Comparison of ENCODE assay signal across 8 cellular contexts in the genomic region with DNA sequence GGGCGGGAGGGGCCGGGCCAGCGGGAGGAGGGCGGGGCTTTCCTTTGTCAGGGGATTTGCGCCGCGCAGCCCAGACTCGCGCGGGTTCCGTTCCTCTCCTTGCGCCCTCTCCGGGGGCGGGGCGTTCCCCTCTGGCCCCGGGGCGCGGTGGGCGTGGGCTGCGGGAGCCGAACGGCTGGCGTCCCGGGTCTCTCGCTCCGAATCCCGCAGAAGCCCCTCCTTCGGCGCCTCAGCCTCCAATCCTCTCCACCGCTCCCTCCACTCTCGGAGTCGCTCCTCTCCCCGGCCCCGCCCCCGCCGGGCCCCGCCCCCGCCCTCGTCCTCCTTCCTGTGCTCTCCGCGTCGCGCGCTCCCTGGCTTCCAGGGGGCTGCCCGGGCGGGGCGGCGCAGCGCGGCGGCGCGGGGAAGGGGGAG.
DNase-seq lines count a peak whose midpoint lies in the region; ATAC-seq, FAIRE-seq and TF ChIP-seq lines count a peak whose summit lies in the region.

No MANE protein-coding gene starts in this region.

- ATAC-seq in GM19351 (IDR thresholded peaks at IDR 0.05; ENCODE audit: unreplicated experiment) (peak; percentile 74), HG03469 (IDR thresholded peaks at IDR 0.05; ENCODE audit: unreplicated experiment) (peak; percentile 35), HepG2 (peak; percentile 84)

- peaks cover 70% of the 10 kb centered on the region for H3K4me1 ChIP-seq in HepG2 (ENCODE audit: insufficient read depth, low read length)

- peak; percentile 28 for FAIRE-seq in HepG2 (lab: Jason Lieb, UNC)

- TF ChIP-seq RAD21 in HepG2 (CRISPR knock-in tag; IDR thresholded peaks at IDR 0.05), result no peak

- peak; percentile 37 to 65 for DNase-seq in AML-193 (lab: John Stamatoyannopoulos, UW)
- DNase-seq in NCI-H526 (lab: John Stamatoyannopoulos, UW), result peak; percentile 95 to 100
- DNase-seq in activated CD4-positive, alpha-beta T cell treated with anti-CD3 and anti-CD28 coated beads, Interleukin-2, amount 50 U/mL, for 24 hours (ENCODE audit: low read depth in 1 of 2, low spot score in 1 of 2), result peak; percentile 50 to 80
- peak; percentile 95 for DNase-seq in dedifferentiated amniotic fluid mesenchymal stem cell (ENCODE audit: extremely low spot score)
- peak; percentile 93 for DNase-seq in HepG2 (ENCODE audit: low spot score)
- DNase-seq in stimulated activated CD4-positive, alpha-beta T cell treated with anti-CD3 and anti-CD28 coated beads, Interleukin-2, amount 100 ng/mL, for 48 hours, result peak; percentile 66 to 71

- peaks cover under 1 to 7% of the 10 kb centered on the region in 2 experiments; a peak in 1 of 5 replicates for H3K36me3 ChIP-seq in HepG2 (replicated peaks in 1 of 2; ENCODE audit: control insufficient read depth in 1 of 2, insufficient read depth in 2 of 2, low read length in 2 of 2)

- CTCF ChIA-PET in HepG2 (lab: Yijun Ruan, JAX; ENCODE audit: low intra/inter-chr PET ratio, low total read pairs), result no interaction called here

- peak overlapping the region; percentile 82 for H3K4me2 ChIP-seq in HepG2 (ENCODE audit: low read depth, low read length)

- POLR2A ChIA-PET in HepG2 (lab: Yijun Ruan, JAX), result interaction anchor here (1.4 to 5.1 kb wide), 5 partner anchors 10 to 250 kb away, joined by 5 to 41 read pairs (median 9); no protein-coding TSS in a partner anchor

- H4K20me1 ChIP-seq in HepG2 (ENCODE audit: insufficient read depth, low read length), result peaks cover 25% of the 10 kb centered on the region

- WGBS in HepG2 (ENCODE audit: low lambda C conversion rate), result no CpG with 5 or more reads among the region's 53 CpGs

- H3K9me3 ChIP-seq in HepG2 (ENCODE audit: low read length), result no peaks in the 10 kb centered on the region

- TF ChIP-seq CTCF in HepG2 (CRISPR knock-in tag; IDR thresholded peaks at IDR 0.05), result no peak

- peaks cover 34% of the 10 kb centered on the region for H3K79me2 ChIP-seq in HepG2 (ENCODE audit: insufficient read depth, low read length)

- H3K9ac ChIP-seq in HepG2 (ENCODE audit: insufficient read depth, low read depth, low read length), result peak overlapping the region; percentile 98

- H3K4me3 ChIP-seq in HepG2 (replicated peaks in 1 of 3; ENCODE audit: insufficient read depth in 1 of 3, low read depth in 2 of 3, low read length in 3 of 3), result peak overlapping the region; percentile 70 to 89 (median 88); a peak in 5 of 6 replicates

- BruUV-seq in HepG2 (replicated peaks; lab: Mats Ljungman, UMichigan), result no TSS peak

- H2AFZ ChIP-seq in HepG2 (ENCODE audit: low read length), result no peak overlapping the region

- in situ Hi-C loops in HepG2 (cut with HindIII; ENCODE audit: extremely low pct_ligation_motif_present, low pct_unique_long_range_greater_than_20kb), result no loop called here

- H3K27me3 ChIP-seq in HepG2 (ENCODE audit: control insufficient read depth in 1 of 2, insufficient read depth in 2 of 2, low read length in 2 of 2), result no peaks in the 10 kb centered on the region; a peak in 1 of 5 replicates

- H3K27ac ChIP-seq in HepG2 (ENCODE audit: extremely low read length, insufficient read depth, low read length), result peak overlapping the region; percentile 97

- TF ChIP-seq POLR2A in HepG2 (IDR thresholded peaks at IDR 0.05; ENCODE audit: insufficient read depth in 1 of 2, low read depth in 2 of 2, low read length in 2 of 2), result no peak; a peak in 1 of 4 replicates

- intact Hi-C loops in HepG2 (cut with micrococcal nuclease; ENCODE audit: unreplicated experiment), result no loop called here

- TF ChIP-seq EP300 in HepG2 (IDR thresholded peaks at IDR 0.05; ENCODE audit: low read depth in 2 of 2, low read length in 2 of 2), result no peak
- TF ChIP-seq EP300 in HepG2 (CRISPR knock-in tag; IDR thresholded peaks at IDR 0.05; ENCODE audit: borderline replicate concordance), result no peak

TF ChIP-seq in HepG2, 621 proteins besides CTCF, POLR2A, EP300 and RAD21 (continues in another document):
- TF ChIP-seq HNRNPLL (IDR thresholded peaks at IDR 0.05; ENCODE audit: low read depth, low read length, poor library complexity, severe bottlenecking) (peak; percentile 97), ZNF639 (CRISPR knock-in tag; conservative IDR thresholded peaks at IDR 0.05) (peak; percentile 49; the same call in 1 of the 2 replicates), PATZ1 (CRISPR knock-in tag; IDR thresholded peaks at IDR 0.05) (peak; percentile 61; the same call in 1 of the 2 replicates), HDAC2 (CRISPR knock-in tag; IDR thresholded peaks at IDR 0.05) (0 out of 2 replicates have a peak, but pooled peaks have one; percentile 21), ZNF431 (CRISPR knock-in tag; IDR thresholded peaks at IDR 0.05; ENCODE audit: borderline replicate concordance, low read depth) (no peak), SP140L (CRISPR knock-in tag; IDR thresholded peaks at IDR 0.05; ENCODE audit: borderline replicate concordance) (no peak), HNF1A (IDR thresholded peaks at IDR 0.05; ENCODE audit: low read depth) (no peak), HNF1A (CRISPR knock-in tag; IDR thresholded peaks at IDR 0.05; ENCODE audit: borderline replicate concordance) (no peak), ZNF790 (CRISPR knock-in tag; IDR thresholded peaks at IDR 0.05; ENCODE audit: borderline replicate concordance) (no peak), KLF16 (CRISPR knock-in tag; IDR thresholded peaks at IDR 0.05) (0 out of 4 replicates have a peak, but pooled peaks of 1 of the 2 experiments have one; percentile 42)
- TF ChIP-seq, protein P1, sequence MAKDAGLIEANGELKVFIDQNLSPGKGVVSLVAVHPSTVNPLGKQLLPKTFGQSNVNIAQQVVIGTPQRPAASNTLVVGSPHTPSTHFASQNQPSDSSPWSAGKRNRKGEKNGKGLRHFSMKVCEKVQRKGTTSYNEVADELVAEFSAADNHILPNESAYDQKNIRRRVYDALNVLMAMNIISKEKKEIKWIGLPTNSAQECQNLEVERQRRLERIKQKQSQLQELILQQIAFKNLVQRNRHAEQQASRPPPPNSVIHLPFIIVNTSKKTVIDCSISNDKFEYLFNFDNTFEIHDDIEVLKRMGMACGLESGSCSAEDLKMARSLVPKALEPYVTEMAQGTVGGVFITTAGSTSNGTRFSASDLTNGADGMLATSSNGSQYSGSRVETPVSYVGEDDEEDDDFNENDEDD (CRISPR knock-in tag; IDR thresholded peaks at IDR 0.05; ENCODE audit: borderline replicate concordance), result peak; percentile 41; the same call in 1 of the 2 replicates

Comparison
In these comparisons a context has a peak if more than half of its experiments do, and no peak if none do; other contexts are left out.
1. Peak in every context shown above with its lines: DNase-seq, ATAC-seq, H3K4me3 ChIP-seq and H3K27ac ChIP-seq.